In the genomic region with DNA sequence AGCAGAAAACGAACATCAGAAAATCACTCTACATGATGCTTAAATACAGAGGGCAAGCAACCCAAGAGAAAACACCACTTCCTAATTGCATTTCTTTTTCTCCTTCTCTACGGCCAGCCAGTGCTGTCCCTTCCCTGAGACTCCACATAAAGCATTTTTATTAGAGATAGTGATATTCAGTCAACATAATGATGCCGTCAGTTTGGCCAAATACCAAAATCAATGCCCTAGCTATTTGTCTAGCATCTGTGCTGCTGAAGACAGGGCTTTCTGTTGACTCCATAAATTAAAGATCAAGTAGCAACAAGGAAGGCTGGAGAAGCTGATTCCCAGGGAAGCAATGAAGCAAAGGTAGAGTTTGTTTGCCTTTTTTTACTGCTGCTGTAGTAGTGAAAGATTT, we compare ENCODE assay signal across 21 cellular contexts.
"Had no signal": no experiment of that assay in that cellular context is flagged by ENCODE, and none has a peak within 500 bp of the region (broad histone marks: within the 10 kb centered on the region; RNA-seq: fewer than 3 reads in every experiment).

No MANE protein-coding gene starts in this region.

- ATAC-seq: Right ventricle myocardium inferior, SK-N-SH treated with all-trans-retinoic acid at 6 μM for 48 hours had no signal

- H3K4me1 ChIP-seq: Peyer's patch, SJCRH30 had no signal

- H3K9me3 ChIP-seq: Peyer's patch, SJCRH30 had no signal

- DNase-seq: Karpas-422; KG1; MM.1S; NCI-H1092 treated with DMSO at 0.1 percent for 48 hours; NCI-H1436; NCI-H187; NCI-H2029; NCI-H2081 treated with DMSO at 0.1 percent for 48 hours; NCI-H226; NCI-H524; NCI-H526 treated with DMSO at 0.1 percent for 48 hours; NCI-H748 treated with DMSO at 0.1 percent for 48 hours; NK-92 treated with Interleukin-12 subunit alpha and Interleukin-12 subunit beta, amount 100 ng/mL, for 24 hours; PC-9; Peyer's patch; SHP77 treated with DMSO at 0.1 percent for 48 hours; SJCRH30; T-helper 1 cell had no signal

- H3K27me3 ChIP-seq: Peyer's patch, SJCRH30 had no signal

- H3K4me2 ChIP-seq: PC-9 had no signal

- H2AFZ ChIP-seq: PC-9 had no signal

- H3K36me3 ChIP-seq: Peyer's patch, SJCRH30 had no signal

- H3K27ac ChIP-seq: HL-60, PC-9, Peyer's patch, SJCRH30 had no signal

- H3K4me3 ChIP-seq: PC-9, Peyer's patch, SJCRH30 had no signal
